18 cellular contexts compared by ENCODE assay signal in the genomic region with DNA sequence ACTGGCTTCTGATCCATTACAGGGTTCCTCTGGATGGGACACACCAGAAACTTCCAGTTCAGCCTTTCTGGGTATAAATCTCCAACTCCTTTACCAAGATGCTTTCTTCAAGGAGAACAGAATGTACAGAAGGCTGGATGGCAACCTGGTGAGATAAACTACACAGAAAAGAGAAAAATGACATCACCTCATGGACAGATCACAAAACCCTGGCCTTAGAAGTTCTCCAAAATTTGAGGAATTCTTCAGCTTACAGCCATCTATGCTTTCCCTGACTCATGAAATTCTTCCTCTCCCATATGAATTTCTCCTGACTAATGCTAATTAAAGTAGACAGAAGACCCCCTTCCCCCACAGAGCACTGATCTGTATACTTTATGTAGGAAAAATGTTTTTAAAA.
A peak's percentile ranks its signal among the peaks of the same experiment; 100 is the strongest.
DNase-seq lines count a peak whose midpoint lies in the region; ATAC-seq and TF ChIP-seq lines count a peak whose summit lies in the region.
"Had no signal": no experiment of that assay in that cellular context is flagged by ENCODE, and none has a peak within 500 bp of the region (broad histone marks: within the 10 kb centered on the region; RNA-seq: fewer than 3 reads in every experiment).

No MANE protein-coding gene starts in this region.

- peaks cover 20% of the 10 kb centered on the region for H3K4me1 Mint-ChIP-seq in GM23338
- peaks cover 6% of the 10 kb centered on the region for H3K4me1 Mint-ChIP-seq in progenitor cell of endocrine pancreas (ENCODE audit: low read depth)
- H3K4me1 Mint-ChIP-seq: CD4-positive, CD25-positive, alpha-beta regulatory T cell; CD8-positive, alpha-beta memory T cell had no signal

- H3K4me2 ChIP-seq in GM23338, result peak overlapping the region; percentile 51

- no peak overlapping the region for H2AFZ ChIP-seq in GM23338

- H4K20me1 ChIP-seq in GM23338 (replicated peaks; ENCODE audit: insufficient read depth), result no peaks in the 10 kb centered on the region; the same call in 1 of the 2 replicates

- H3K27me3 Mint-ChIP-seq in GM23338 (ENCODE audit: insufficient read depth, low read depth, poor library complexity) (peaks cover 4% of the 10 kb centered on the region), progenitor cell of endocrine pancreas (no peaks in the 10 kb centered on the region)
- H3K27me3 Mint-ChIP-seq: CD4-positive, CD25-positive, alpha-beta regulatory T cell had no signal

- H3K4me1 ChIP-seq in GM23338 (ENCODE audit: insufficient read depth) (peaks cover 15% of the 10 kb centered on the region), prostate gland (replicated peaks) (no peaks in the 10 kb centered on the region)
- H3K4me1 ChIP-seq: BE2C, HAP-1 had no signal

- H3K27me3 ChIP-seq in GM23338 (ENCODE audit: insufficient read depth) (no peaks in the 10 kb centered on the region), prostate gland (replicated peaks; ENCODE audit: insufficient read depth) (no peaks in the 10 kb centered on the region)
- H3K27me3 ChIP-seq: BE2C had no signal

- H3K27ac Mint-ChIP-seq in GM23338 (no peak overlapping the region), progenitor cell of endocrine pancreas (peak overlapping the region; percentile 62)
- H3K27ac Mint-ChIP-seq: CD4-positive, CD25-positive, alpha-beta regulatory T cell; CD8-positive, alpha-beta memory T cell had no signal

- ATAC-seq in GM23338, result no peak
- no peak for ATAC-seq in HG03571 (IDR thresholded peaks at IDR 0.05; ENCODE audit: unreplicated experiment)
- ATAC-seq: K562 had no signal

- no peaks in the 10 kb centered on the region for H3F3A ChIP-seq in GM23338 (replicated peaks; ENCODE audit: low read depth)

- H3K36me3 ChIP-seq in GM23338 (ENCODE audit: insufficient read depth), result no peaks in the 10 kb centered on the region
- no peaks in the 10 kb centered on the region for H3K36me3 ChIP-seq in prostate gland
- H3K36me3 ChIP-seq: BE2C, HAP-1 had no signal

- TF ChIP-seq POLR2A in prostate gland (IDR thresholded peaks at IDR 0.05), result no peak

- no peaks in the 10 kb centered on the region for H3K9me3 ChIP-seq in prostate gland
- H3K9me3 ChIP-seq: BE2C, HAP-1 had no signal

- no peaks in the 10 kb centered on the region for H3K9me3 Mint-ChIP-seq in GM23338
- peaks cover 4% of the 10 kb centered on the region for H3K9me3 Mint-ChIP-seq in progenitor cell of endocrine pancreas (ENCODE audit: low read depth)

- no peak overlapping the region for H3K4me3 Mint-ChIP-seq in GM23338
- H3K4me3 Mint-ChIP-seq in progenitor cell of endocrine pancreas (ENCODE audit: low read depth), result no peak overlapping the region
- H3K4me3 Mint-ChIP-seq: CD4-positive, CD25-positive, alpha-beta regulatory T cell; CD8-positive, alpha-beta memory T cell had no signal

- no peak overlapping the region for H3K27ac ChIP-seq in GM23338 (ENCODE audit: low read depth)
- no peak overlapping the region for H3K27ac ChIP-seq in prostate gland

- TF ChIP-seq CTCF in GM23338 (conservative IDR thresholded peaks at IDR 0.05; ENCODE audit: low read depth in 2 of 2), result no peak
- no peak for TF ChIP-seq CTCF in fibroblast of mammary gland (conservative IDR thresholded peaks at IDR 0.05; ENCODE audit: control insufficient read depth, insufficient read depth, low read depth, low read length)
- TF ChIP-seq CTCF in progenitor cell of endocrine pancreas (IDR thresholded peaks at IDR 0.05; ENCODE audit: unreplicated experiment), result no peak
- TF ChIP-seq CTCF in prostate gland (IDR thresholded peaks at IDR 0.05), result no peak

- H3K79me2 ChIP-seq in GM23338 (replicated peaks; ENCODE audit: insufficient read depth), result no peaks in the 10 kb centered on the region

- intact Hi-C loops in prostate gland (cut with DNase I), result no loop called here

- no peaks in the 10 kb centered on the region; the same call in 1 of the 2 replicates for H3K9me2 ChIP-seq in GM23338 (ENCODE audit: insufficient read depth)

- H3K4me3 ChIP-seq in GM23338 (no peak overlapping the region), fibroblast of mammary gland (ENCODE audit: control insufficient read depth, low read depth, low read length) (no peak overlapping the region), prostate gland (no peak overlapping the region)
- H3K4me3 ChIP-seq: HAP-1, K562 had no signal

- no peak for DNase-seq in GM23338 (ENCODE audit: low spot score)
- DNase-seq in fibroblast of mammary gland (ENCODE audit: low read depth), result peak; percentile 40
- no peak for DNase-seq in progenitor cell of endocrine pancreas (ENCODE audit: low spot score, unreplicated experiment)
- DNase-seq in NCI-H1048 (lab: John Stamatoyannopoulos, UW), result no peak
- no peak for DNase-seq in prostate gland (ENCODE audit: low spot score)
- no peak for DNase-seq in HuH-7 (ENCODE audit: low spot score)
- DNase-seq: ACHN; BE2C; C1 segment of cervical spinal cord; CD4-positive, CD25-positive, alpha-beta regulatory T cell; CD8-positive, alpha-beta memory T cell; COR-L47; DMS 273 treated with DMSO at 0.1 percent for 48 hours; GF-D8; IMR-90 had no signal

- H3K36me3 Mint-ChIP-seq in GM23338 (ENCODE audit: low read depth), result no peaks in the 10 kb centered on the region
- H3K36me3 Mint-ChIP-seq in progenitor cell of endocrine pancreas (ENCODE audit: insufficient read depth), result no peaks in the 10 kb centered on the region
- H3K36me3 Mint-ChIP-seq: CD4-positive, CD25-positive, alpha-beta regulatory T cell; CD8-positive, alpha-beta memory T cell had no signal

TF ChIP-seq in GM23338, 12 proteins besides CTCF, POLR2A, EP300 and RAD21 (continues in another document):
- TF ChIP-seq EZH2phosphoT487 (IDR thresholded peaks at IDR 0.05; ENCODE audit: unreplicated experiment), result no peak
- no peak for TF ChIP-seq NANOG (IDR thresholded peaks at IDR 0.05; ENCODE audit: borderline replicate concordance)
- no peak for TF ChIP-seq ZNF114 (CRISPR knock-in tag; IDR thresholded peaks at IDR 0.05)
- TF ChIP-seq, protein P1, sequence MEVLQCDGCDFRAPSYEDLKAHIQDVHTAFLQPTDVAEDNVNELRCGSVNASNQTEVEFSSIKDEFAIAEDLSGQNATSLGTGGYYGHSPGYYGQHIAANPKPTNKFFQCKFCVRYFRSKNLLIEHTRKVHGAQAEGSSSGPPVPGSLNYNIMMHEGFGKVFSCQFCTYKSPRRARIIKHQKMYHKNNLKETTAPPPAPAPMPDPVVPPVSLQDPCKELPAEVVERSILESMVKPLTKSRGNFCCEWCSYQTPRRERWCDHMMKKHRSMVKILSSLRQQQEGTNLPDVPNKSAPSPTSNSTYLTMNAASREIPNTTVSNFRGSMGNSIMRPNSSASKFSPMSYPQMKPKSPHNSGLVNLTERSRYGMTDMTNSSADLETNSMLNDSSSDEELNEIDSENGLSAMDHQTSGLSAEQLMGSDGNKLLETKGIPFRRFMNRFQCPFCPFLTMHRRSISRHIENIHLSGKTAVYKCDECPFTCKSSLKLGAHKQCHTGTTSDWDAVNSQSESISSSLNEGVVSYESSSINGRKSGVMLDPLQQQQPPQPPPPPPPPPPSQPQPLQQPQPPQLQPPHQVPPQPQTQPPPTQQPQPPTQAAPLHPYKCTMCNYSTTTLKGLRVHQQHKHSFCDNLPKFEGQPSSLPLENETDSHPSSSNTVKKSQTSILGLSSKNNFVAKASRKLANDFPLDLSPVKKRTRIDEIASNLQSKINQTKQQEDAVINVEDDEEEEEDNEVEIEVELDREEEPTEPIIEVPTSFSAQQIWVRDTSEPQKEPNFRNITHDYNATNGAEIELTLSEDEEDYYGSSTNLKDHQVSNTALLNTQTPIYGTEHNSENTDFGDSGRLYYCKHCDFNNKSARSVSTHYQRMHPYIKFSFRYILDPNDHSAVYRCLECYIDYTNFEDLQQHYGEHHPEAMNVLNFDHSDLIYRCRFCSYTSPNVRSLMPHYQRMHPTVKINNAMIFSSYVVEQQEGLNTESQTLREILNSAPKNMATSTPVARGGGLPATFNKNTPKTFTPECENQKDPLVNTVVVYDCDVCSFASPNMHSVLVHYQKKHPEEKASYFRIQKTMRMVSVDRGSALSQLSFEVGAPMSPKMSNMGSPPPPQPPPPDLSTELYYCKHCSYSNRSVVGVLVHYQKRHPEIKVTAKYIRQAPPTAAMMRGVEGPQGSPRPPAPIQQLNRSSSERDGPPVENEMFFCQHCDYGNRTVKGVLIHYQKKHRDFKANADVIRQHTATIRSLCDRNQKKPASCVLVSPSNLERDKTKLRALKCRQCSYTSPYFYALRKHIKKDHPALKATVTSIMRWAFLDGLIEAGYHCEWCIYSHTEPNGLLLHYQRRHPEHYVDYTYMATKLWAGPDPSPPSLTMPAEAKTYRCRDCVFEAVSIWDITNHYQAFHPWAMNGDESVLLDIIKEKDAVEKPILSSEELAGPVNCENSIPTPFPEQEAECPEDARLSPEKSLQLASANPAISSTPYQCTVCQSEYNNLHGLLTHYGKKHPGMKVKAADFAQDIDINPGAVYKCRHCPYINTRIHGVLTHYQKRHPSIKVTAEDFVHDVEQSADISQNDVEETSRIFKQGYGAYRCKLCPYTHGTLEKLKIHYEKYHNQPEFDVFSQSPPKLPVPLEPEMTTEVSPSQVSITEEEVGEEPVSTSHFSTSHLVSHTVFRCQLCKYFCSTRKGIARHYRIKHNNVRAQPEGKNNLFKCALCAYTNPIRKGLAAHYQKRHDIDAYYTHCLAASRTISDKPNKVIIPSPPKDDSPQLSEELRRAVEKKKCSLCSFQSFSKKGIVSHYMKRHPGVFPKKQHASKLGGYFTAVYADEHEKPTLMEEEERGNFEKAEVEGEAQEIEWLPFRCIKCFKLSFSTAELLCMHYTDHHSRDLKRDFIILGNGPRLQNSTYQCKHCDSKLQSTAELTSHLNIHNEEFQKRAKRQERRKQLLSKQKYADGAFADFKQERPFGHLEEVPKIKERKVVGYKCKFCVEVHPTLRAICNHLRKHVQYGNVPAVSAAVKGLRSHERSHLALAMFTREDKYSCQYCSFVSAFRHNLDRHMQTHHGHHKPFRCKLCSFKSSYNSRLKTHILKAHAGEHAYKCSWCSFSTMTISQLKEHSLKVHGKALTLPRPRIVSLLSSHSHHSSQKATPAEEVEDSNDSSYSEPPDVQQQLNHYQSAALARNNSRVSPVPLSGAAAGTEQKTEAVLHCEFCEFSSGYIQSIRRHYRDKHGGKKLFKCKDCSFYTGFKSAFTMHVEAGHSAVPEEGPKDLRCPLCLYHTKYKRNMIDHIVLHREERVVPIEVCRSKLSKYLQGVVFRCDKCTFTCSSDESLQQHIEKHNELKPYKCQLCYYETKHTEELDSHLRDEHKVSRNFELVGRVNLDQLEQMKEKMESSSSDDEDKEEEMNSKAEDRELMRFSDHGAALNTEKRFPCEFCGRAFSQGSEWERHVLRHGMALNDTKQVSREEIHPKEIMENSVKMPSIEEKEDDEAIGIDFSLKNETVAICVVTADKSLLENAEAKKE (CRISPR knock-in tag; IDR thresholded peaks at IDR 0.05), result no peak
- TF ChIP-seq STAT1 (IDR thresholded peaks at IDR 0.05; ENCODE audit: unreplicated experiment), result no peak
- TF ChIP-seq ZNF331 (CRISPR knock-in tag; IDR thresholded peaks at IDR 0.05; ENCODE audit: low read depth), result no peak
